8 cellular contexts compared by ENCODE assay signal in genomic region chr1:117093870-117094621, GRCh38. TPM values are rescaled to one million over a fixed set of nuclear protein-coding genes. Genes with fewer than 3 reads are reported as not detected.
DNase-seq lines count a peak whose midpoint lies in the region; ATAC-seq and TF ChIP-seq lines count a peak whose summit lies in the region.

No MANE protein-coding gene starts in this region.

- H3K4me1 Mint-ChIP-seq in brain: peaks cover 55% of the 10 kb centered on the region

- CTCF ChIA-PET in AG04450 (lab: Charles Lee): interaction anchor here (0.6 to 10.6 kb wide), 9 partner anchors 12 to 190 kb away, joined by 3 to 96 read pairs (median 7); partner anchors contain the start of genes TRIM45 and TTF2

- peak overlapping the region in 4 of 5 experiments; percentile 5 to 89 (median 52) for H3K27ac Mint-ChIP-seq in brain

- H3K36me3 Mint-ChIP-seq in brain: peaks cover 21% of the 10 kb centered on the region

- POLR2A ChIA-PET in AG04450 (lab: Yijun Ruan, JAX): interaction anchor here (0.7 to 1.9 kb wide), 3 partner anchors 16 to 34 kb away, joined by 4 to 11 read pairs (median 7); partner anchors contain the start of gene TTF2

- H3K4me3 ChIP-seq in AG04450 (ENCODE audit: low read depth, low read length): no peak overlapping the region

- no peaks in the 10 kb centered on the region for H3K9me3 ChIP-seq in AG04450 (ENCODE audit: control insufficient read depth, insufficient read depth, low read length)

- TF ChIP-seq CTCF in AG04450 (IDR thresholded peaks at IDR 0.05; ENCODE audit: low read depth, low read length) (peak; percentile 29; the same call in 1 of the 2 replicates), brain (conservative IDR thresholded peaks at IDR 0.05) (peak in 1 of 2 experiments; percentile 15)

- no peak overlapping the region for H3K4me3 Mint-ChIP-seq in brain

- H3K27me3 ChIP-seq in AG04450 (ENCODE audit: control insufficient read depth, insufficient read depth, low read length): no peaks in the 10 kb centered on the region

- no peak for DNase-seq in AG04450 (ENCODE audit: low read depth, low spot score)
- DNase-seq in OCI-M1 (lab: John Stamatoyannopoulos, UW): peak; percentile 6
- peak; percentile 65 to 90 for DNase-seq in lung microvascular endothelial cell (ENCODE audit: low read depth in 2 of 2)
- DNase-seq in cortex of kidney (lab: John Stamatoyannopoulos, UW): no peak
- DNase-seq in NCI-H748 (lab: John Stamatoyannopoulos, UW; ENCODE audit: unreplicated experiment): no peak

- H3K27ac ChIP-seq in AG04450 (ENCODE audit: low read depth, low read length): peak overlapping the region; percentile 90

- H3K27me3 Mint-ChIP-seq in brain: no peaks in the 10 kb centered on the region

- peak; percentile 64 for ATAC-seq in GM18508 (IDR thresholded peaks at IDR 0.05; ENCODE audit: insufficient read depth, unreplicated experiment)
- ATAC-seq in HG02973 (IDR thresholded peaks at IDR 0.05; ENCODE audit: unreplicated experiment): peak; percentile 81

- H3K9me3 Mint-ChIP-seq in brain: no peaks in the 10 kb centered on the region

RNA-seq across cellular contexts. Expression of gene TRIM45, which starts 27.5 kb away (rescaled TPM):
- polyA plus RNA-seq in AG04450 (2011; rRNA removed): 3.5 and 4.8 TPM in 2 replicates
- polyA minus RNA-seq in AG04450 (2011; rRNA and poly(A)+ RNA removed): 3.1 and 3.6 TPM in 2 replicates
- polyA plus RNA-seq in brain (ENCODE audit: insufficient read depth, low read depth, low replicate concordance): 5.0 TPM
- 0.60 and 1.5 TPM in 2 replicates for total RNA-seq in lung microvascular endothelial cell

RNA-seq across cellular contexts. Expression of gene TTF2, which starts 33.9 kb away (rescaled TPM):
- 10.0 and 12.4 TPM in 2 replicates for polyA plus RNA-seq in AG04450 (2011; rRNA removed)
- polyA minus RNA-seq in AG04450 (2011; rRNA and poly(A)+ RNA removed): 8.0 and 11.3 TPM in 2 replicates
- 8.4 TPM for polyA plus RNA-seq in brain (ENCODE audit: insufficient read depth, low read depth, low replicate concordance)
- total RNA-seq in lung microvascular endothelial cell: 6.5 and 6.9 TPM in 2 replicates

Comparison
In these comparisons a context has a peak if more than half of its experiments do, and no peak if none do; other contexts are left out.
1. DNase-seq: peak in OCI-M1 (single experiment) and lung microvascular endothelial cell (2 of 2); none in AG04450 (single experiment), cortex of kidney (single experiment) and NCI-H748 (single experiment).